ENCODE assay signal across 9 cellular contexts in genomic region chr21:46604975-46605758, GRCh38. TPM values are rescaled to one million over a fixed set of nuclear protein-coding genes. Genes with fewer than 3 reads are reported as not detected.
DNase-seq lines count a peak whose midpoint lies in the region; ATAC-seq and TF ChIP-seq lines count a peak whose summit lies in the region.
"Had no signal": no experiment of that assay in that cellular context is flagged by ENCODE, and none has a peak within 500 bp of the region (broad histone marks: within the 10 kb centered on the region; RNA-seq: fewer than 3 reads in every experiment).

S100B (minus strand) TSS chr21:46605082; CDS start chr21:46602415, 2,667 bp downstream.

- H3K36me3 Mint-ChIP-seq in T-helper 1 cell treated with Interleukin-12 subunit alpha and Interleukin-12 subunit beta and Interleukin-4 antibody, amounts not matched to agents 30 μg/mL and 1 μg/mL, for 36 hours (ENCODE audit: low read depth): no peaks in the 10 kb centered on the region

- no peak within 1 kb of the TSS for H3K4me3 Mint-ChIP-seq in T-helper 1 cell treated with Interleukin-12 subunit alpha and Interleukin-12 subunit beta and Interleukin-4 antibody, amounts not matched to agents 30 μg/mL and 1 μg/mL, for 36 hours

- H3K27ac Mint-ChIP-seq in T-helper 1 cell treated with Interleukin-12 subunit alpha and Interleukin-12 subunit beta and Interleukin-4 antibody, amounts not matched to agents 30 μg/mL and 1 μg/mL, for 36 hours: peak within 1 kb of the TSS; percentile 67

- H3K27me3 Mint-ChIP-seq in T-helper 1 cell treated with Interleukin-12 subunit alpha and Interleukin-12 subunit beta and Interleukin-4 antibody, amounts not matched to agents 30 μg/mL and 1 μg/mL, for 36 hours (ENCODE audit: low read depth): no peaks in the 10 kb centered on the region

- intact Hi-C loops in posterior vena cava (cut with DNase I): no loop called here

- peaks cover 5% of the 10 kb centered on the region for H3K4me1 ChIP-seq in adipocyte (ENCODE audit: control insufficient read depth, insufficient read depth, low read length)

- peaks cover 22% of the 10 kb centered on the region for H3K27me3 ChIP-seq in adipocyte (replicated peaks; ENCODE audit: control insufficient read depth, insufficient read depth, low read length)

- H3K4me3 ChIP-seq in adipocyte (ENCODE audit: low read length): peak within 1 kb of the TSS; percentile 44

- ATAC-seq in left lobe of liver: peak; percentile 20

- H3K9me3 ChIP-seq in adipocyte (ENCODE audit: control insufficient read depth, low read length): peaks cover under 1% of the 10 kb centered on the region

- no peak for TF ChIP-seq CTCF in subcutaneous adipose tissue (IDR thresholded peaks at IDR 0.05; ENCODE audit: low read depth)

- no peak within 1 kb of the TSS for H3K9ac ChIP-seq in adipocyte (ENCODE audit: low read length)

- H3K4me1 Mint-ChIP-seq in T-helper 1 cell treated with Interleukin-12 subunit alpha and Interleukin-12 subunit beta and Interleukin-4 antibody, amounts not matched to agents 30 μg/mL and 1 μg/mL, for 36 hours (ENCODE audit: low read depth): peaks cover 25% of the 10 kb centered on the region

- H3K9me3 Mint-ChIP-seq in T-helper 1 cell treated with Interleukin-12 subunit alpha and Interleukin-12 subunit beta and Interleukin-4 antibody, amounts not matched to agents 30 μg/mL and 1 μg/mL, for 36 hours: no peaks in the 10 kb centered on the region

- DNase-seq in T-helper 1 cell: no peak
- DNase-seq in adipocyte (ENCODE audit: low read depth): no peak
- no peak for DNase-seq in left lobe of liver (ENCODE audit: low spot score)
- DNase-seq in AG20443 (ENCODE audit: low spot score): no peak
- DNase-seq in HCEC 1CT: no peak
- DNase-seq in posterior vena cava (ENCODE audit: low spot score): no peak
- DNase-seq: NCI-H446 had no signal

- no peaks in the 10 kb centered on the region for H3K36me3 ChIP-seq in adipocyte (ENCODE audit: control insufficient read depth, insufficient read depth, low read length, severe bottlenecking)

RNA-seq across cellular contexts. Expression of gene S100B, which starts in this region (rescaled TPM):
- total RNA-seq in left lobe of liver (not detected), subcutaneous adipose tissue (100 to 1,000 TPM; 143 to 298 (median 168) TPM), posterior vena cava (1 to 10 TPM; 2.0 to 4.2 TPM)

Comparison
In these comparisons a context has a peak if more than half of its experiments do, and no peak if none do; other contexts are left out.
1. RNA of gene S100B (total RNA-seq): 143 to 298 TPM in subcutaneous adipose tissue; 2.0 to 4.2 TPM in posterior vena cava and not detected in left lobe of liver (single experiment); every median in the first group is over 10 times any median in the second.
2. Peak in ATAC-seq in left lobe of liver; RNA of the gene not detected or under 1 TPM.